ENCODE assay signal across 26 cellular contexts in genomic region chr14:99748529-99748928, GRCh38.
"Had no signal": no experiment of that assay in that cellular context is flagged by ENCODE, and none has a peak within 500 bp of the region (broad histone marks: within the 10 kb centered on the region; RNA-seq: fewer than 3 reads in every experiment).

No MANE protein-coding gene starts in this region.

- DNase-seq: cerebellar nuclear complex; cortex of kidney; dorsolateral prefrontal cortex; effector CD4-positive, alpha-beta T cell; foreskin fibroblast; gastrocnemius medialis; left cardiac atrium; left lung; mesenchymal stem cell; naive B cell; nucleus accumbens; ovary; psoas muscle; stimulated activated CD4-positive, alpha-beta T cell treated with anti-CD3 and anti-CD28 coated beads, Interleukin-4, amount 100 ng/mL, for 4 hours; stimulated activated naive CD8-positive, alpha-beta T cell treated with anti-CD3 and anti-CD28 coated beads, Interleukin-15, Interleukin-2, amounts not matched to agents 100 U/mL and 50 U/mL, for 24 hours; upper lobe of right lung; uterus had no signal

- H3K36me3 ChIP-seq: gastrocnemius medialis, left lung, ovary, spleen, thoracic aorta, tibial nerve, upper lobe of right lung, uterus had no signal

- H3K27ac Mint-ChIP-seq: mesothelial cell of epicardium; naive B cell; natural killer cell treated with Interleukin-12 subunit alpha and Interleukin-12 subunit beta and Interleukin-15 and Interleukin-18, amount 100 ng/mL, for 72 hours; stimulated activated memory B cell treated with anti-CD40 and anti-IgM and Interleukin-4, amounts not matched to agents 10 μg/mL and 1 μg/mL and 100 μg/mL, for 72 hours had no signal

- H3K4me3 ChIP-seq: dorsolateral prefrontal cortex, gastrocnemius medialis, left lung, mucosa of descending colon, ovary, psoas muscle, skin epidermis, spleen, thoracic aorta, tibial nerve, upper lobe of right lung, uterus had no signal

- ATAC-seq: gastrocnemius medialis; left cardiac atrium; left lung; mucosa of descending colon; natural killer cell treated with Interleukin-12 subunit alpha and Interleukin-12 subunit beta and Interleukin-15 and Interleukin-18, amount 100 ng/mL, for 72 hours; right cardiac atrium; stimulated activated memory B cell treated with anti-CD40 and anti-IgM and Interleukin-4, amounts not matched to agents 10 μg/mL and 1 μg/mL and 100 μg/mL, for 72 hours; stimulated activated naive CD8-positive, alpha-beta T cell treated with anti-CD3 and anti-CD28 coated beads, Interleukin-15, Interleukin-2, amounts not matched to agents 100 U/mL and 50 U/mL, for 24 hours; upper lobe of right lung had no signal

- H3K36me3 Mint-ChIP-seq: mesothelial cell of epicardium; naive B cell; natural killer cell treated with Interleukin-12 subunit alpha and Interleukin-12 subunit beta and Interleukin-15 and Interleukin-18, amount 100 ng/mL, for 72 hours; stimulated activated memory B cell treated with anti-CD40 and anti-IgM and Interleukin-4, amounts not matched to agents 10 μg/mL and 1 μg/mL and 100 μg/mL, for 72 hours had no signal

- H3K4me3 Mint-ChIP-seq: mesothelial cell of epicardium; naive B cell; natural killer cell treated with Interleukin-12 subunit alpha and Interleukin-12 subunit beta and Interleukin-15 and Interleukin-18, amount 100 ng/mL, for 72 hours; stimulated activated memory B cell treated with anti-CD40 and anti-IgM and Interleukin-4, amounts not matched to agents 10 μg/mL and 1 μg/mL and 100 μg/mL, for 72 hours had no signal

- H3K27me3 ChIP-seq: dorsolateral prefrontal cortex, gastrocnemius medialis, ovary, tibial nerve, upper lobe of right lung, uterus had no signal

- H3K9me3 ChIP-seq: gastrocnemius medialis, left lung, mucosa of descending colon, ovary, psoas muscle, spleen, thoracic aorta, tibial nerve, upper lobe of right lung, uterus had no signal

- H3K27ac ChIP-seq: gastrocnemius medialis, ovary, psoas muscle, spleen, thoracic aorta, tibial nerve, uterus had no signal
